Comparison of ENCODE assay signal across 19 cellular contexts in genomic region chr9:127090341-127090985, GRCh38. TPM values are rescaled to one million over a fixed set of nuclear protein-coding genes. Genes with fewer than 3 reads are reported as not detected.
DNase-seq lines count a peak whose midpoint lies in the region; TF ChIP-seq lines count a peak whose summit lies in the region.
"Had no signal": no experiment of that assay in that cellular context is flagged by ENCODE, and none has a peak within 500 bp of the region (broad histone marks: within the 10 kb centered on the region; RNA-seq: fewer than 3 reads in every experiment).

No MANE protein-coding gene starts in this region.

- POLR2A ChIA-PET in Caco-2 (lab: Charles Lee) = no interaction called here

- no peaks in the 10 kb centered on the region for H3K9me3 Mint-ChIP-seq in Caco-2 (ENCODE audit: unreplicated experiment)

- H3K27ac Mint-ChIP-seq in Caco-2 (ENCODE audit: unreplicated experiment) = peak overlapping the region; percentile 1

- H3K9me3 ChIP-seq in Caco-2 (no peaks in the 10 kb centered on the region), esophagus muscularis mucosa (no peaks in the 10 kb centered on the region), subcutaneous abdominal adipose tissue (ENCODE audit: control insufficient read depth in 5 of 5, low read length in 5 of 5) (no peaks in the 10 kb centered on the region)
- H3K9me3 ChIP-seq: thoracic aorta had no signal

- H3K4me1 ChIP-seq in Caco-2 (no peaks in the 10 kb centered on the region; the same call in 1 of the 2 replicates), esophagus muscularis mucosa (peaks cover 9 to 25% (median 18%) of the 10 kb centered on the region in 4 donors), subcutaneous abdominal adipose tissue (ENCODE audit: control insufficient read depth in 5 of 5, insufficient read depth in 5 of 5, low read length in 5 of 5) (peaks cover 2 to 33% (median 26%) of the 10 kb centered on the region in 5 donors)
- H3K4me1 ChIP-seq: parathyroid adenoma had no signal

- H3K4me3 ChIP-seq in Caco-2 (ENCODE audit: low read depth, low read length) = no peak overlapping the region
- H3K4me3 ChIP-seq in esophagus muscularis mucosa = no peak overlapping the region
- H3K4me3 ChIP-seq in subcutaneous abdominal adipose tissue (ENCODE audit: low read depth in 1 of 5, low read length in 5 of 5) = no peak overlapping the region
- H3K4me3 ChIP-seq: smooth muscle cell, thoracic aorta had no signal

- DNase-seq in Caco-2 = no peak
- no peak for DNase-seq in esophagus muscularis mucosa (ENCODE audit: extremely low spot score)
- peak; percentile 78 for DNase-seq in mesenteric fat pad (ENCODE audit: low spot score)
- no peak for DNase-seq in activated CD4-positive, alpha-beta T cell treated with anti-CD3 and anti-CD28 coated beads for 1 hour
- no peak for DNase-seq in EL
- no peak for DNase-seq in activated CD4-positive, CD25-positive, alpha-beta regulatory T cell treated with anti-CD3 and anti-CD28 coated beads, Interleukin-2, amount 50 U/mL, for 72 hours
- DNase-seq in NCI-H1417 treated with DMSO at 0.1 percent for 48 hours (lab: John Stamatoyannopoulos, UW) = no peak
- DNase-seq: activated CD4-positive, alpha-beta T cell treated with anti-CD3 and anti-CD28 coated beads for 4 hours; activated gamma-delta T cell; effector CD4-positive, alpha-beta T cell; H7; Karpas-422; NCI-H1092 treated with DMSO at 0.1 percent for 48 hours; NCI-H510A treated with DMSO at 0.1 percent for 48 hours; RPMI8226 had no signal

- H3K27ac ChIP-seq in esophagus muscularis mucosa (replicated peaks in 1 of 4) = peak overlapping the region; percentile 57 to 63 (median 60)
- H3K27ac ChIP-seq in subcutaneous abdominal adipose tissue (ENCODE audit: low read depth, low read length) = peak overlapping the region; percentile 61
- H3K27ac ChIP-seq: parathyroid adenoma had no signal

- TF ChIP-seq EP300 in esophagus muscularis mucosa (IDR thresholded peaks at IDR 0.05) = no peak

- no peaks in the 10 kb centered on the region for H3K4me1 Mint-ChIP-seq in Caco-2 (ENCODE audit: low read depth, unreplicated experiment)

- CTCF ChIA-PET in Caco-2 (lab: Charles Lee) = no interaction called here

- no TSS peak for BruUV-seq in Caco-2 (replicated peaks; lab: Mats Ljungman, UMichigan)

- H3K27me3 ChIP-seq in Caco-2 (replicated peaks; ENCODE audit: control insufficient read depth, insufficient read depth, low read length) (no peaks in the 10 kb centered on the region), esophagus muscularis mucosa (no peaks in the 10 kb centered on the region), subcutaneous abdominal adipose tissue (ENCODE audit: control insufficient read depth in 5 of 5, insufficient read depth in 4 of 5, low read length in 5 of 5) (no peaks in the 10 kb centered on the region)

- no peak for TF ChIP-seq POLR2A in esophagus muscularis mucosa (IDR thresholded peaks at IDR 0.05; ENCODE audit: low read depth)

- no peaks in the 10 kb centered on the region; the same call in 1 of the 2 replicates for H3K36me3 ChIP-seq in Caco-2 (ENCODE audit: control insufficient read depth, insufficient read depth, low read length)
- H3K36me3 ChIP-seq in esophagus muscularis mucosa = peaks cover 11 to 68% (median 46%) of the 10 kb centered on the region in 4 donors
- H3K36me3 ChIP-seq in subcutaneous abdominal adipose tissue (ENCODE audit: control insufficient read depth in 5 of 5, insufficient read depth in 5 of 5, low read length in 5 of 5) = peaks cover 7 to 87% (median 78%) of the 10 kb centered on the region in 5 donors
- H3K36me3 ChIP-seq: thoracic aorta had no signal

- 90% methylated on average over 3 of the region's 6 CpGs for WGBS in esophagus muscularis mucosa

- TF ChIP-seq CTCF in Caco-2 (IDR thresholded peaks at IDR 0.05; ENCODE audit: insufficient read depth in 1 of 2, low read depth in 1 of 2, low read length in 1 of 2, severe bottlenecking in 1 of 2, unreplicated experiment in 1 of 2) (no peak), esophagus muscularis mucosa (IDR thresholded peaks at IDR 0.05) (no peak)

- H3K27me3 Mint-ChIP-seq in Caco-2 (ENCODE audit: insufficient read depth, unreplicated experiment) = no peaks in the 10 kb centered on the region

- H3K36me3 Mint-ChIP-seq in Caco-2 (ENCODE audit: insufficient read depth, unreplicated experiment) = peaks cover 18% of the 10 kb centered on the region

- intact Hi-C loops in Caco-2 (cut with micrococcal nuclease; ENCODE audit: unreplicated experiment) (no loop called here), esophagus muscularis mucosa (cut with DNase I) (no loop called here)

- H3K4me3 Mint-ChIP-seq in Caco-2 (ENCODE audit: unreplicated experiment) = no peak overlapping the region

- H3K9ac ChIP-seq in subcutaneous abdominal adipose tissue (ENCODE audit: low read length in 5 of 5) = peak overlapping the region in 3 of 5 donors; percentile 6 to 30 (median 28)
- H3K9ac ChIP-seq: parathyroid adenoma had no signal

RNA-seq across cellular contexts. Expression of gene ANGPTL2, which starts 32.0 kb away (rescaled TPM):
- total RNA-seq in Caco-2 (2022) (not detected in 2 replicates), esophagus muscularis mucosa (10 to 100 TPM; 29.5 to 57.0 (median 41.3) TPM), mesenteric fat pad (169 TPM)

Comparison
In these comparisons a context has a peak if more than half of its experiments do, and no peak if none do; other contexts are left out.
1. RNA of gene ANGPTL2, which starts 32.0 kb away (total RNA-seq): 169 TPM in mesenteric fat pad (single experiment) and 29.5 to 57.0 TPM in esophagus muscularis mucosa; not detected in Caco-2; every median in the first group is over 10 times any median in the second.